Comparison of ENCODE assay signal across 9 cellular contexts in the genomic region with DNA sequence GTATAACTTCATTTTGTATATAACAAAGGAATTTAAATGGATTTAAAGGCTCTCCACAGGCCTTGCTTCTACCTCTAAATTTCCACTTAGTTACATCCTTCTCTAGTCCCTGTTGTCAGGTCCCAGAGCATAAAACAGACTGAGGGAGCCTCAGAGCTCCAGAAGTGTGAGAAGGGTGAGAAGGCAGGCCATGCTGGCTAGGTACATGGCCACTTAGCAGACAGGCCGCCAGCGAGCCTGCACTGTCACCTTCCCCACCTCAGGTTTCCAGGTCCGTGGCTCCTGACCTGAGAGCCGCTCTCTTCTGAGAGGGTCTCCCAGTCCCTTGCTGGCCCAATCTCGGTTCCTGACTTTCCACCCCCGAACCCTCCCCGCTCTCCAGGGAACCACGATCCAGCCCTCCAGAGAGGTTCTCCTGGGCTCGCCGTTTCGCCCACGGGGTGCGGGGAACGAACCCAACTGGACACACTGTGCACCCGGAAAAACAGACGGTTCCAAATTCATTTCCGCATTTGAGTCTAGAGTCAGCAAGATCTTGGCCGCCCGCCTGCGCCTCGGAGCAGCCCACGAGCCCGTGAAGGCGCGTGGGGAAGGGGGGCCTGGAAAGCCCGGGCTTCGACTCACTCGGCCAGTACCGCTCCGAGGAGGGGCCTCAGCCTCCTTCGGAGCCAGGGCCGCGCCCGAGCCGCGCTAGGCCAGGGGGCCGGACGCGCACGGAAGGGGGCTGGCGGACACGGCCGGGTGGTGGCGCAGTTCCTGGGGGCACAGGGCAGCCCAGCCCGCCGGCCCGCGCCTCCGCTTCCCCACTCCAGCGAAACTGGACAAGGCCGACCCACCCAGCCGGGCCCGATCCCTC. TPM values are rescaled to one million over a fixed set of nuclear protein-coding genes. Genes with fewer than 3 reads are reported as not detected.
DNase-seq lines count a peak whose midpoint lies in the region; ATAC-seq, FAIRE-seq and TF ChIP-seq lines count a peak whose summit lies in the region.
"Had no signal": no experiment of that assay in that cellular context is flagged by ENCODE, and none has a peak within 500 bp of the region (broad histone marks: within the 10 kb centered on the region; RNA-seq: fewer than 3 reads in every experiment).

No MANE protein-coding gene starts in this region.

- H3K4me1 ChIP-seq in HepG2 (ENCODE audit: insufficient read depth, low read length), result no peaks in the 10 kb centered on the region
- H3K4me1 ChIP-seq in stomach smooth muscle (ENCODE audit: control insufficient read depth, insufficient read depth, low read length), result peaks cover 15% of the 10 kb centered on the region

- peak; percentile 95 for ATAC-seq in HepG2
- no peak for ATAC-seq in HG03571 (IDR thresholded peaks at IDR 0.05; ENCODE audit: unreplicated experiment)
- no peak for ATAC-seq in GM18907 (IDR thresholded peaks at IDR 0.05; ENCODE audit: unreplicated experiment)

- no peak for FAIRE-seq in HepG2 (lab: Jason Lieb, UNC)

- no peak for TF ChIP-seq RAD21 in HepG2 (CRISPR knock-in tag; IDR thresholded peaks at IDR 0.05)

- H3K36me3 ChIP-seq in HepG2 (replicated peaks in 1 of 2; ENCODE audit: control insufficient read depth in 1 of 2, insufficient read depth in 2 of 2, low read length in 2 of 2) (no peaks in the 10 kb centered on the region), stomach smooth muscle (ENCODE audit: control insufficient read depth in 2 of 2, insufficient read depth in 2 of 2, low read length in 2 of 2) (no peaks in the 10 kb centered on the region)

- H4K20me1 ChIP-seq in HepG2 (ENCODE audit: insufficient read depth, low read length), result no peaks in the 10 kb centered on the region

- H2AFZ ChIP-seq in HepG2 (ENCODE audit: low read length), result no peak overlapping the region

- DNase-seq in HK-2 (ENCODE audit: unreplicated experiment), result peak; percentile 44
- peak; percentile 85 for DNase-seq in ecto neural progenitor cell (ENCODE audit: low spot score)
- no peak for DNase-seq in HepG2 (ENCODE audit: low spot score)
- no peak for DNase-seq in epidermal melanocyte (ENCODE audit: insufficient read length, low spot score)
- DNase-seq in NCI-H1105 treated with DMSO at 0.1 percent for 48 hours (lab: John Stamatoyannopoulos, UW), result no peak
- DNase-seq: T-helper 9 cell had no signal

- TF ChIP-seq CTCF in HepG2 (CRISPR knock-in tag; IDR thresholded peaks at IDR 0.05), result no peak; the same call in 1 of the 2 replicates

- H3K4me2 ChIP-seq in HepG2 (ENCODE audit: low read depth, low read length), result peak overlapping the region; percentile 53

- CTCF ChIA-PET in HepG2 (lab: Yijun Ruan, JAX; ENCODE audit: low intra/inter-chr PET ratio, low total read pairs), result no interaction called here

- H3K27ac ChIP-seq in HepG2 (ENCODE audit: extremely low read length, insufficient read depth, low read length) (no peak overlapping the region), stomach smooth muscle (ENCODE audit: low read length) (no peak overlapping the region)

- H3K9me3 ChIP-seq in HepG2 (ENCODE audit: low read length) (no peaks in the 10 kb centered on the region), stomach smooth muscle (ENCODE audit: control insufficient read depth in 2 of 2, low read length in 2 of 2) (no peaks in the 10 kb centered on the region)

- no peaks in the 10 kb centered on the region for H3K79me2 ChIP-seq in HepG2 (ENCODE audit: insufficient read depth, low read length)

- H3K4me3 ChIP-seq in HepG2 (replicated peaks in 1 of 3; ENCODE audit: insufficient read depth in 1 of 3, low read depth in 2 of 3, low read length in 3 of 3) (peak overlapping the region in 1 of 3 experiments; percentile 50; a peak in 3 of 6 replicates), stomach smooth muscle (ENCODE audit: low read length in 2 of 2) (peak overlapping the region; percentile 55 to 67)

- 38% methylated on average over 19 of the region's 53 CpGs for WGBS in HepG2 (ENCODE audit: low lambda C conversion rate)

- no peak overlapping the region for H3K9ac ChIP-seq in HepG2 (ENCODE audit: insufficient read depth, low read depth, low read length)
- no peak overlapping the region for H3K9ac ChIP-seq in stomach smooth muscle (ENCODE audit: low read length in 2 of 2)

- H3K27me3 ChIP-seq in HepG2 (ENCODE audit: control insufficient read depth in 1 of 2, insufficient read depth in 2 of 2, low read length in 2 of 2) (peaks cover 3 to 26% of the 10 kb centered on the region in 2 experiments; a peak in 4 of 5 replicates), stomach smooth muscle (ENCODE audit: control insufficient read depth in 1 of 2, insufficient read depth in 2 of 2, low read length in 2 of 2) (peaks cover 41 to 54% of the 10 kb centered on the region in 2 donors)

- BruUV-seq in HepG2 (replicated peaks; lab: Mats Ljungman, UMichigan), result no TSS peak

- TF ChIP-seq EP300 in HepG2 (IDR thresholded peaks at IDR 0.05; ENCODE audit: low read depth in 2 of 2, low read length in 2 of 2) (no peak), HepG2 (CRISPR knock-in tag; IDR thresholded peaks at IDR 0.05; ENCODE audit: borderline replicate concordance) (no peak)

- intact Hi-C loops in HepG2 (cut with micrococcal nuclease; ENCODE audit: unreplicated experiment), result no loop called here

- POLR2A ChIA-PET in HepG2 (lab: Yijun Ruan, JAX), result no interaction called here

- in situ Hi-C loops in HepG2 (cut with HindIII; ENCODE audit: extremely low pct_ligation_motif_present, low pct_unique_long_range_greater_than_20kb), result no loop called here

- TF ChIP-seq POLR2A in HepG2 (IDR thresholded peaks at IDR 0.05; ENCODE audit: insufficient read depth in 1 of 2, low read depth in 2 of 2, low read length in 2 of 2), result no peak

TF ChIP-seq in HepG2, 621 proteins besides CTCF, POLR2A, EP300 and RAD21 (continues in another document):
- no peak for TF ChIP-seq ZFYVE20 (CRISPR knock-in tag; IDR thresholded peaks at IDR 0.05; ENCODE audit: borderline replicate concordance, low read depth)
- TF ChIP-seq UBTF (CRISPR knock-in tag; IDR thresholded peaks at IDR 0.05), result peak; percentile 69
- TF ChIP-seq ZNF550 (CRISPR knock-in tag; IDR thresholded peaks at IDR 0.05; ENCODE audit: borderline replicate concordance), result no peak
- TF ChIP-seq ZNF33A (CRISPR knock-in tag; IDR thresholded peaks at IDR 0.05; ENCODE audit: borderline replicate concordance), result no peak
- TF ChIP-seq GABPB1 (CRISPR knock-in tag; IDR thresholded peaks at IDR 0.05), result peak; percentile 60; the same call in 1 of the 2 replicates
- TF ChIP-seq ZNF724P (CRISPR knock-in tag; IDR thresholded peaks at IDR 0.05; ENCODE audit: borderline replicate concordance), result no peak
- no peak for TF ChIP-seq RFX3 (CRISPR knock-in tag; IDR thresholded peaks at IDR 0.05)
- TF ChIP-seq ZNF777 (CRISPR knock-in tag; IDR thresholded peaks at IDR 0.05), result peak; percentile 47; the same call in 1 of the 2 replicates

RNA-seq across cellular contexts. Expression of gene SOX2, which starts 16.7 kb away (rescaled TPM):
- total RNA-seq in HepG2 (2016; rRNA removed; fragmentation: Illumina TruSeq; extraction: Trizol), result not detected in 2 replicates
- not detected in 2 replicates for total RNA-seq in HepG2 (2016; cell fraction: cytosol; rRNA removed; fragmentation: Illumina TruSeq; extraction: Trizol; ENCODE audit: low read depth)
- not detected in 2 replicates for total RNA-seq in HepG2 (2016; cell fraction: insoluble cytoplasmic fraction; rRNA removed; fragmentation: Illumina TruSeq; extraction: Trizol)
- total RNA-seq in HepG2 (2016; cell fraction: membrane; rRNA removed; fragmentation: Illumina TruSeq; extraction: Trizol), result not detected in 2 replicates
- not detected in 2 replicates for total RNA-seq in HepG2 (2016; cell fraction: nucleus; rRNA removed; fragmentation: Illumina TruSeq; extraction: Trizol)
- not detected in 2 replicates for polyA plus RNA-seq in HepG2 (2011; rRNA removed)
- polyA plus RNA-seq in HepG2 (2011; cell fraction: cytosol; rRNA removed), result not detected in 2 replicates
- 0.06 TPM in 1 of 2 replicates, not detected in the other for polyA plus RNA-seq in HepG2 (2011; cell fraction: nucleus; rRNA removed)
- not detected in 2 replicates for polyA plus RNA-seq in HepG2 (2012)
- not detected in 2 replicates for polyA plus RNA-seq in HepG2 (2016; cell fraction: cytosol; fragmentation: Illumina TruSeq; extraction: Trizol; ENCODE audit: low read depth)
- polyA plus RNA-seq in HepG2 (2016; cell fraction: insoluble cytoplasmic fraction; fragmentation: Illumina TruSeq; extraction: Trizol; ENCODE audit: low read depth), result not detected in 2 replicates
- not detected in 2 replicates for polyA plus RNA-seq in HepG2 (2016; cell fraction: membrane; fragmentation: Illumina TruSeq; extraction: Trizol; ENCODE audit: low read depth)
- not detected in 2 replicates for polyA plus RNA-seq in HepG2 (2016; cell fraction: nucleus; fragmentation: Illumina TruSeq; extraction: Trizol; ENCODE audit: insufficient read depth, low read depth)
- not detected in 2 replicates for polyA minus RNA-seq in HepG2 (2011; rRNA and poly(A)+ RNA removed; ENCODE audit: low replicate concordance)
- not detected in 2 replicates for polyA minus RNA-seq in HepG2 (2011; cell fraction: cytosol; rRNA and poly(A)+ RNA removed)
- polyA minus RNA-seq in HepG2 (2011; cell fraction: nucleus; rRNA and poly(A)+ RNA removed), result not detected in 2 replicates

Comparison
In these comparisons a context has a peak if more than half of its experiments do, and no peak if none do; other contexts are left out.
1. DNase-seq: peak in HK-2 (single experiment) and ecto neural progenitor cell (single experiment); none in HepG2 (single experiment), epidermal melanocyte (single experiment) and NCI-H1105 treated with DMSO at 0.1 percent for 48 hours (single experiment).